Comparison of ENCODE assay signal across 1 cellular context in genomic region chr10:19659920-19660655, GRCh38.
TF ChIP-seq lines count a peak whose summit lies in the region.

No MANE protein-coding gene starts in this region.

TF ChIP-seq in SK-N-SH treated with all-trans-retinoic acid at 6 μM for 48 hours, 23 proteins besides CTCF, POLR2A, EP300 and RAD21 (continued from another document):
- TF ChIP-seq PATZ1 (CRISPR knock-in tag; IDR thresholded peaks at IDR 0.05; ENCODE audit: borderline replicate concordance) (no peak), BACH2 (CRISPR knock-in tag; IDR thresholded peaks at IDR 0.05; ENCODE audit: borderline replicate concordance) (no peak), GLIS3 (CRISPR knock-in tag; IDR thresholded peaks at IDR 0.05) (no peak)
